1 cellular context compared by ENCODE assay signal in genomic region chr4:126939401-126939800, GRCh38.
TF ChIP-seq lines count a peak whose summit lies in the region.

No MANE protein-coding gene starts in this region.

TF ChIP-seq in SK-N-SH, 30 proteins besides CTCF, POLR2A, EP300 and RAD21 (continued from another document):
- TF ChIP-seq ZBTB33 (IDR thresholded peaks at IDR 0.05; ENCODE audit: borderline replicate concordance, low read depth) (no peak), GATA2 (CRISPR knock-in tag; IDR thresholded peaks at IDR 0.05) (no peak), RFX5 (IDR thresholded peaks at IDR 0.05; ENCODE audit: low read length) (no peak)
